ENCODE assay signal across 8 cellular contexts in genomic region chr18:47595816-47596501, GRCh38.
DNase-seq lines count a peak whose midpoint lies in the region; ATAC-seq, FAIRE-seq and TF ChIP-seq lines count a peak whose summit lies in the region.

No MANE protein-coding gene starts in this region.

- TF ChIP-seq POLR2A in H54 (IDR thresholded peaks at IDR 0.05; ENCODE audit: low read depth, low read length): no peak

- DNase-seq in COLO668 (lab: John Stamatoyannopoulos, UW; ENCODE audit: unreplicated experiment): peak; percentile 28
- DNase-seq in H54 (ENCODE audit: insufficient read length, low spot score): peak; percentile 9
- DNase-seq in SJCRH30: peak; percentile 25 to 45
- DNase-seq in kidney: no peak
- DNase-seq in dedifferentiated amniotic fluid mesenchymal stem cell (ENCODE audit: extremely low spot score): no peak
- DNase-seq in SK-N-DZ (ENCODE audit: low spot score): no peak
- DNase-seq in effector memory CD8-positive, alpha-beta T cell: no peak
- no peak for DNase-seq in activated CD8-positive, alpha-beta memory T cell treated with anti-CD3 and anti-CD28 coated beads, Interleukin-2, amount 10 ng/mL, durations not matched to agents 7 days and 5 days

- CTCF ChIA-PET in activated CD8-positive, alpha-beta memory T cell treated with anti-CD3 and anti-CD28 coated beads, Interleukin-2, amount 10 ng/mL, durations not matched to agents 7 days and 5 days (lab: Charles Lee): interaction anchor here (1.4 kb wide), 1 partner anchor 156 kb away, joined by 3 read pairs; no protein-coding TSS in a partner anchor

- H3K27me3 ChIP-seq in SJCRH30: no peaks in the 10 kb centered on the region

- no peak overlapping the region for H3K27ac Mint-ChIP-seq in effector memory CD8-positive, alpha-beta T cell
- H3K27ac Mint-ChIP-seq in activated CD8-positive, alpha-beta memory T cell treated with anti-CD3 and anti-CD28 coated beads, Interleukin-2, amount 10 ng/mL, durations not matched to agents 7 days and 5 days: no peak overlapping the region

- peak; percentile 26 for TF ChIP-seq CTCF in kidney (IDR thresholded peaks at IDR 0.05; ENCODE audit: borderline replicate concordance, extremely low read depth, insufficient read depth)

- no peaks in the 10 kb centered on the region for H3K4me1 ChIP-seq in SJCRH30
- no peaks in the 10 kb centered on the region for H3K4me1 ChIP-seq in kidney (ENCODE audit: control insufficient read depth in 1 of 2, insufficient read depth in 1 of 2, low read depth in 1 of 2, low read length in 2 of 2)

- intact Hi-C loops in kidney (cut with DNase I): no loop called here

- peaks cover 0 to 4% of the 10 kb centered on the region in 2 donors for H3K9me3 Mint-ChIP-seq in effector memory CD8-positive, alpha-beta T cell
- H3K9me3 Mint-ChIP-seq in activated CD8-positive, alpha-beta memory T cell treated with anti-CD3 and anti-CD28 coated beads, Interleukin-2, amount 10 ng/mL, durations not matched to agents 7 days and 5 days (ENCODE audit: low read depth): peaks cover 2% of the 10 kb centered on the region

- H3K4me3 Mint-ChIP-seq in effector memory CD8-positive, alpha-beta T cell: no peak overlapping the region
- no peak overlapping the region for H3K4me3 Mint-ChIP-seq in activated CD8-positive, alpha-beta memory T cell treated with anti-CD3 and anti-CD28 coated beads, Interleukin-2, amount 10 ng/mL, durations not matched to agents 7 days and 5 days

- H3K4me1 Mint-ChIP-seq in effector memory CD8-positive, alpha-beta T cell (ENCODE audit: low read depth in 2 of 2): no peaks in the 10 kb centered on the region
- H3K4me1 Mint-ChIP-seq in activated CD8-positive, alpha-beta memory T cell treated with anti-CD3 and anti-CD28 coated beads, Interleukin-2, amount 10 ng/mL, durations not matched to agents 7 days and 5 days: peaks cover 7% of the 10 kb centered on the region

- no peaks in the 10 kb centered on the region for H3K36me3 ChIP-seq in SJCRH30
- H3K36me3 ChIP-seq in kidney (ENCODE audit: control insufficient read depth in 1 of 2, insufficient read depth in 2 of 2, low read length in 2 of 2): no peaks in the 10 kb centered on the region

- H3K27ac ChIP-seq in SJCRH30: no peak overlapping the region
- no peak overlapping the region for H3K27ac ChIP-seq in kidney (ENCODE audit: low read depth in 2 of 2, low read length in 2 of 2)

- H3K36me3 Mint-ChIP-seq in effector memory CD8-positive, alpha-beta T cell (ENCODE audit: insufficient read depth): no peaks in the 10 kb centered on the region
- H3K36me3 Mint-ChIP-seq in activated CD8-positive, alpha-beta memory T cell treated with anti-CD3 and anti-CD28 coated beads, Interleukin-2, amount 10 ng/mL, durations not matched to agents 7 days and 5 days: no peaks in the 10 kb centered on the region

- H3K9ac ChIP-seq in kidney (ENCODE audit: low read length in 2 of 2): no peak overlapping the region

- FAIRE-seq in H54 (lab: Jason Lieb, UNC): no peak
- FAIRE-seq in kidney (lab: Jason Lieb, UNC): no peak

- ATAC-seq in effector memory CD8-positive, alpha-beta T cell (replicated peaks): no peak
- ATAC-seq in activated CD8-positive, alpha-beta memory T cell treated with anti-CD3 and anti-CD28 coated beads, Interleukin-2, amount 10 ng/mL, durations not matched to agents 7 days and 5 days: no peak

- H3K9me3 ChIP-seq in SJCRH30 (replicated peaks) (no peaks in the 10 kb centered on the region), kidney (ENCODE audit: control insufficient read depth in 1 of 2, low read length in 2 of 2) (peaks cover 0 to 3% of the 10 kb centered on the region in 2 donors)

- peaks cover 28 to 56% of the 10 kb centered on the region in 2 donors for H3K27me3 Mint-ChIP-seq in effector memory CD8-positive, alpha-beta T cell
- H3K27me3 Mint-ChIP-seq in activated CD8-positive, alpha-beta memory T cell treated with anti-CD3 and anti-CD28 coated beads, Interleukin-2, amount 10 ng/mL, durations not matched to agents 7 days and 5 days: peaks cover 24% of the 10 kb centered on the region

- H3K4me3 ChIP-seq in SJCRH30 (no peak overlapping the region), kidney (ENCODE audit: low read length in 2 of 2) (no peak overlapping the region)

Comparison
In these comparisons a context has a peak if more than half of its experiments do, and no peak if none do; other contexts are left out.
1. DNase-seq: peak in COLO668 (single experiment), H54 (single experiment) and SJCRH30 (2 of 2); none in kidney (single experiment), dedifferentiated amniotic fluid mesenchymal stem cell (single experiment), SK-N-DZ (single experiment), effector memory CD8-positive, alpha-beta T cell (0 of 3) and activated CD8-positive, alpha-beta memory T cell treated with anti-CD3 and anti-CD28 coated beads, Interleukin-2, amount 10 ng/mL, durations not matched to agents 7 days and 5 days (single experiment).